ENCODE assay signal across 17 cellular contexts in genomic region chr5:142817031-142817430, GRCh38. TPM values are rescaled to one million over a fixed set of nuclear protein-coding genes. Genes with fewer than 3 reads are reported as not detected.
DNase-seq lines count a peak whose midpoint lies in the region; ATAC-seq, FAIRE-seq and TF ChIP-seq lines count a peak whose summit lies in the region.
"Had no signal": no experiment of that assay in that cellular context is flagged by ENCODE, and none has a peak within 500 bp of the region (broad histone marks: within the 10 kb centered on the region; RNA-seq: fewer than 3 reads in every experiment).

No MANE protein-coding gene starts in this region.

- no peak for FAIRE-seq in small intestine (lab: Jason Lieb, UNC)
- FAIRE-seq: frontal cortex, K562 had no signal

- H3K4me1 Mint-ChIP-seq in natural killer cell treated with Interleukin-12 subunit alpha and Interleukin-12 subunit beta and Interleukin-15 and Interleukin-18, amount 100 ng/mL, for 72 hours (ENCODE audit: low read depth in 2 of 2), result peaks cover 57 to 72% of the 10 kb centered on the region in 2 donors
- H3K4me1 Mint-ChIP-seq in natural killer cell (peaks cover 67 to 70% of the 10 kb centered on the region in 2 donors), mesothelial cell of epicardium (peaks cover 7% of the 10 kb centered on the region)

- H2AK5ac ChIP-seq in neuronal stem cell (ENCODE audit: low read depth, low read length), result peak overlapping the region; percentile 66

- no peaks in the 10 kb centered on the region for H3K36me3 ChIP-seq in neuronal stem cell (replicated peaks in 1 of 2; ENCODE audit: control insufficient read depth in 2 of 2, insufficient read depth in 2 of 2, low read length in 2 of 2)
- no peaks in the 10 kb centered on the region for H3K36me3 ChIP-seq in small intestine (ENCODE audit: control insufficient read depth in 2 of 2, insufficient read depth in 2 of 2, low read length in 2 of 2)

- no peak overlapping the region for H3K4me2 ChIP-seq in neuronal stem cell (ENCODE audit: insufficient read depth, low read length, poor library complexity, severe bottlenecking)

- H4K91ac ChIP-seq in neuronal stem cell (ENCODE audit: low read depth, low read length, poor library complexity), result no peak overlapping the region

- H3K9me3 ChIP-seq in neuronal stem cell (replicated peaks in 1 of 2; ENCODE audit: control insufficient read depth in 2 of 2, insufficient read depth in 1 of 2, low read depth in 1 of 2, low read length in 2 of 2) (no peaks in the 10 kb centered on the region), small intestine (ENCODE audit: control insufficient read depth, low read depth) (no peaks in the 10 kb centered on the region)

- TF ChIP-seq CTCF in natural killer cell (IDR thresholded peaks at IDR 0.05) (no peak), mesothelial cell of epicardium (IDR thresholded peaks at IDR 0.05; ENCODE audit: unreplicated experiment) (no peak)

- no peak overlapping the region for H2BK120ac ChIP-seq in neuronal stem cell (ENCODE audit: low read depth, low read length)

- H2BK15ac ChIP-seq in neuronal stem cell (ENCODE audit: low read length), result no peak overlapping the region

- ATAC-seq in natural killer cell treated with Interleukin-12 subunit alpha and Interleukin-12 subunit beta and Interleukin-15 and Interleukin-18, amount 100 ng/mL, for 72 hours, result no peak
- ATAC-seq in natural killer cell, result no peak
- ATAC-seq in HG02870 (IDR thresholded peaks at IDR 0.05; ENCODE audit: unreplicated experiment), result no peak
- ATAC-seq: K562; left lobe of liver; naive thymus-derived CD8-positive, alpha-beta T cell had no signal

- H3K9ac ChIP-seq in neuronal stem cell (ENCODE audit: low read depth, low read length, poor library complexity), result no peak overlapping the region
- H3K9ac ChIP-seq: GM23248 had no signal

- no peak for DNase-seq in natural killer cell treated with Interleukin-12 subunit alpha and Interleukin-12 subunit beta and Interleukin-15 and Interleukin-18, amount 100 ng/mL, for 72 hours (ENCODE audit: low spot score)
- no peak for DNase-seq in natural killer cell
- DNase-seq in cerebellum (ENCODE audit: low spot score), result peak; percentile 39
- DNase-seq in neuronal stem cell (ENCODE audit: low spot score), result no peak
- no peak for DNase-seq in Kasumi-1 (lab: John Stamatoyannopoulos, UW)
- DNase-seq in small intestine, result no peak
- DNase-seq in mesothelial cell of epicardium (ENCODE audit: low spot score in 2 of 2, unreplicated experiment in 2 of 2), result no peak
- DNase-seq: cortex of kidney; DMS153; naive thymus-derived CD8-positive, alpha-beta T cell; stimulated activated CD4-positive, alpha-beta T cell treated with anti-CD3 and anti-CD28 coated beads, Interleukin-2, amount 100 ng/mL, for 24 hours had no signal

- H3K36me3 Mint-ChIP-seq in natural killer cell treated with Interleukin-12 subunit alpha and Interleukin-12 subunit beta and Interleukin-15 and Interleukin-18, amount 100 ng/mL, for 72 hours, result no peaks in the 10 kb centered on the region
- H3K36me3 Mint-ChIP-seq in natural killer cell (no peaks in the 10 kb centered on the region), mesothelial cell of epicardium (no peaks in the 10 kb centered on the region)

- no peak overlapping the region for H2AFZ ChIP-seq in neuronal stem cell (ENCODE audit: low read length)
- H2AFZ ChIP-seq: GM23248 had no signal

- H3K27me3 ChIP-seq in neuronal stem cell (ENCODE audit: control insufficient read depth in 3 of 3, insufficient read depth in 3 of 3, low read depth in 1 of 3, low read length in 3 of 3), result no peaks in the 10 kb centered on the region
- H3K27me3 ChIP-seq in small intestine (ENCODE audit: control insufficient read depth in 2 of 2, insufficient read depth in 2 of 2, low read length in 2 of 2), result no peaks in the 10 kb centered on the region

- no peak overlapping the region for H3K23ac ChIP-seq in neuronal stem cell (ENCODE audit: low read depth, low read length, poor library complexity)

- no CpG with 5 or more reads among the region's 1 CpG for WGBS in neuronal stem cell (ENCODE audit: extremely low coverage in 2 of 2, insufficient read length in 2 of 2, insufficient replicate concordance in 1 of 2), 2 donors
- 77 to 86% (median 80%) methylated on average over 1 of the region's 1 CpG for WGBS in small intestine, 3 donors

- H3K27ac Mint-ChIP-seq in natural killer cell treated with Interleukin-12 subunit alpha and Interleukin-12 subunit beta and Interleukin-15 and Interleukin-18, amount 100 ng/mL, for 72 hours, result peak overlapping the region; percentile 26 to 27
- H3K27ac Mint-ChIP-seq in natural killer cell (peak overlapping the region in 1 of 2 donors; percentile 15), mesothelial cell of epicardium (no peak overlapping the region)

- H3K9me3 Mint-ChIP-seq in natural killer cell treated with Interleukin-12 subunit alpha and Interleukin-12 subunit beta and Interleukin-15 and Interleukin-18, amount 100 ng/mL, for 72 hours, result no peaks in the 10 kb centered on the region
- H3K9me3 Mint-ChIP-seq in natural killer cell, result no peaks in the 10 kb centered on the region
- H3K9me3 Mint-ChIP-seq in mesothelial cell of epicardium, result peaks cover 7% of the 10 kb centered on the region

- intact Hi-C loops in natural killer cell (cut with micrococcal nuclease), result no loop called here

- H3K4ac ChIP-seq in neuronal stem cell (ENCODE audit: low read length), result no peak overlapping the region

- no peak overlapping the region for H3K14ac ChIP-seq in neuronal stem cell (ENCODE audit: low read length)

- H3K27me3 Mint-ChIP-seq in natural killer cell treated with Interleukin-12 subunit alpha and Interleukin-12 subunit beta and Interleukin-15 and Interleukin-18, amount 100 ng/mL, for 72 hours, result no peaks in the 10 kb centered on the region
- H3K27me3 Mint-ChIP-seq in natural killer cell (ENCODE audit: low read depth in 2 of 2) (no peaks in the 10 kb centered on the region), mesothelial cell of epicardium (ENCODE audit: low read depth) (no peaks in the 10 kb centered on the region)
- H3K27me3 Mint-ChIP-seq: naive thymus-derived CD8-positive, alpha-beta T cell had no signal

- no peak overlapping the region for H3K4me3 ChIP-seq in neuronal stem cell (ENCODE audit: low read length in 2 of 2)
- H3K4me3 ChIP-seq in small intestine (ENCODE audit: low read depth in 1 of 2, low read length in 2 of 2), result no peak overlapping the region
- H3K4me3 ChIP-seq: GM23248, K562 had no signal

- no peaks in the 10 kb centered on the region for H3K79me1 ChIP-seq in neuronal stem cell (ENCODE audit: low read depth, low read length)

- H2BK12ac ChIP-seq in neuronal stem cell (ENCODE audit: low read length), result no peak overlapping the region

- H3K4me1 ChIP-seq in neuronal stem cell (ENCODE audit: control insufficient read depth in 2 of 2, insufficient read depth in 1 of 2, low read depth in 1 of 2, low read length in 2 of 2), result peaks cover 0 to 13% of the 10 kb centered on the region in 2 donors
- H3K4me1 ChIP-seq in small intestine (ENCODE audit: control insufficient read depth in 2 of 2, insufficient read depth in 1 of 2, low read depth in 1 of 2, low read length in 1 of 2), result peaks cover 12 to 24% of the 10 kb centered on the region in 2 donors

- no peak overlapping the region for H2BK5ac ChIP-seq in neuronal stem cell (ENCODE audit: low read length)

- no peak overlapping the region for H3K18ac ChIP-seq in neuronal stem cell (ENCODE audit: low read length)

- no peak overlapping the region for H4K8ac ChIP-seq in neuronal stem cell (ENCODE audit: low read depth, low read length)

- H3K4me3 Mint-ChIP-seq in natural killer cell treated with Interleukin-12 subunit alpha and Interleukin-12 subunit beta and Interleukin-15 and Interleukin-18, amount 100 ng/mL, for 72 hours, result no peak overlapping the region
- H3K4me3 Mint-ChIP-seq in natural killer cell (no peak overlapping the region), mesothelial cell of epicardium (no peak overlapping the region)

- H3K27ac ChIP-seq in neuronal stem cell (replicated peaks; ENCODE audit: low read length) (no peak overlapping the region), small intestine (ENCODE audit: low read depth in 1 of 2, low read length in 1 of 2) (peak overlapping the region in 1 of 2 donors; percentile 77)
- H3K27ac ChIP-seq: epithelial cell of prostate, GM23248 had no signal

RNA-seq across cellular contexts. Expression of gene ARHGAP26, which starts 46.9 kb away (rescaled TPM):
- 100 to 1,000 TPM; 109 to 110 TPM for total RNA-seq in natural killer cell treated with Interleukin-12 subunit alpha and Interleukin-12 subunit beta and Interleukin-15 and Interleukin-18, amount 100 ng/mL, for 72 hours
- 100 to 1,000 TPM; 153 to 159 (median 158) TPM for total RNA-seq in natural killer cell
- 35.5 TPM for total RNA-seq in cerebellum
- polyA plus RNA-seq in neuronal stem cell (2013, experiment 1 of 2), result 6.2 TPM
- 5.7 TPM for polyA plus RNA-seq in neuronal stem cell (2013, experiment 2 of 2)
- polyA plus RNA-seq in small intestine, result 10 to 100 TPM in 2 of 3 donors, 1 to 10 TPM in 1; 7.6 to 12.3 (median 10.7) TPM
- 8.9 to 9.6 TPM (median 9.4 TPM) in 3 replicates for total RNA-seq in mesothelial cell of epicardium
